ENCODE assay signal across 8 cellular contexts in genomic region chr22:40044102-40044869, GRCh38. TPM values are rescaled to one million over a fixed set of nuclear protein-coding genes. Genes with fewer than 3 reads are reported as not detected.
DNase-seq lines count a peak whose midpoint lies in the region; ATAC-seq and TF ChIP-seq lines count a peak whose summit lies in the region.

No MANE protein-coding gene starts in this region.

- peak overlapping the region; percentile 92 for H3K4me3 Mint-ChIP-seq in activated CD4-positive, alpha-beta T cell treated with anti-CD3 and anti-CD28 coated beads, Interleukin-2, amount 10 ng/mL, durations not matched to agents 24 days and 14 days

- H3K9ac ChIP-seq in BLaER1 treated with 17β-estradiol and CSF1 and Interleukin-3, amounts not matched to agents 10 nM and 100 nM, result peak overlapping the region; percentile 85 to 93 (median 92)
- peak overlapping the region; percentile 52 to 80 for H3K9ac ChIP-seq in colonic mucosa (ENCODE audit: low read depth in 2 of 2, low read length in 2 of 2)

- DNase-seq in NCI-H526 (lab: John Stamatoyannopoulos, UW), result peak; percentile 97
- peak; percentile 100 for DNase-seq in activated CD4-positive, alpha-beta T cell treated with anti-CD3 and anti-CD28 coated beads, Interleukin-2, amount 10 ng/mL, durations not matched to agents 24 days and 14 days
- DNase-seq in colonic mucosa, result peak; percentile 98
- DNase-seq in kidney tubule cell (ENCODE audit: low spot score), result peak; percentile 99
- DNase-seq in stimulated activated CD4-positive, alpha-beta T cell treated with anti-CD3 and anti-CD28 coated beads, Interleukin-1b, Interleukin-23, amount 100 ng/mL, for 1 hour (ENCODE audit: low read depth in 2 of 2), result peak; percentile 94 to 95

- no peaks in the 10 kb centered on the region for H3K9me3 Mint-ChIP-seq in activated CD4-positive, alpha-beta T cell treated with anti-CD3 and anti-CD28 coated beads, Interleukin-2, amount 10 ng/mL, durations not matched to agents 24 days and 14 days

- H3K4me2 ChIP-seq in BLaER1 treated with 17β-estradiol and CSF1 and Interleukin-3, amounts not matched to agents 10 nM and 100 nM, result peak overlapping the region; percentile 79 to 97 (median 94)

- H3K4me1 Mint-ChIP-seq in activated CD4-positive, alpha-beta T cell treated with anti-CD3 and anti-CD28 coated beads, Interleukin-2, amount 10 ng/mL, durations not matched to agents 24 days and 14 days, result peaks cover 14% of the 10 kb centered on the region

- peaks cover 9% of the 10 kb centered on the region for H3K27me3 Mint-ChIP-seq in activated CD4-positive, alpha-beta T cell treated with anti-CD3 and anti-CD28 coated beads, Interleukin-2, amount 10 ng/mL, durations not matched to agents 24 days and 14 days

- peaks cover 51 to 78% (median 70%) of the 10 kb centered on the region in 10 experiments for H3K4me1 ChIP-seq in BLaER1 treated with 17β-estradiol and CSF1 and Interleukin-3, amounts not matched to agents 10 nM and 100 nM
- H3K4me1 ChIP-seq in colonic mucosa, result peaks cover 6% of the 10 kb centered on the region

- H3K36me3 ChIP-seq in BLaER1 treated with 17β-estradiol and CSF1 and Interleukin-3, amounts not matched to agents 10 nM and 100 nM, result no peaks in the 10 kb centered on the region
- H3K36me3 ChIP-seq in colonic mucosa, result no peaks in the 10 kb centered on the region

- H3K27me3 ChIP-seq in BLaER1 treated with 17β-estradiol and CSF1 and Interleukin-3, amounts not matched to agents 10 nM and 100 nM, result no peaks in the 10 kb centered on the region
- no peaks in the 10 kb centered on the region for H3K27me3 ChIP-seq in colonic mucosa

- H3K36me3 Mint-ChIP-seq in activated CD4-positive, alpha-beta T cell treated with anti-CD3 and anti-CD28 coated beads, Interleukin-2, amount 10 ng/mL, durations not matched to agents 24 days and 14 days (ENCODE audit: low read depth), result peaks cover 3% of the 10 kb centered on the region

- H3K27ac Mint-ChIP-seq in activated CD4-positive, alpha-beta T cell treated with anti-CD3 and anti-CD28 coated beads, Interleukin-2, amount 10 ng/mL, durations not matched to agents 24 days and 14 days, result peak overlapping the region; percentile 99

- peaks cover 0 to 37% (median 11%) of the 10 kb centered on the region in 11 experiments; a peak in 11 of 22 replicates for H4K20me1 ChIP-seq in BLaER1 treated with 17β-estradiol and CSF1 and Interleukin-3, amounts not matched to agents 10 nM and 100 nM

- H3K4me3 ChIP-seq in BLaER1 treated with 17β-estradiol and CSF1 and Interleukin-3, amounts not matched to agents 10 nM and 100 nM, result peak overlapping the region; percentile 78 to 95 (median 90)
- peak overlapping the region; percentile 68 for H3K4me3 ChIP-seq in colonic mucosa

- peak overlapping the region; percentile 86 to 97 (median 94) for H3K27ac ChIP-seq in BLaER1 treated with 17β-estradiol and CSF1 and Interleukin-3, amounts not matched to agents 10 nM and 100 nM
- peak overlapping the region; percentile 93 for H3K27ac ChIP-seq in colonic mucosa

- intact Hi-C loops in activated CD4-positive, alpha-beta T cell treated with anti-CD3 and anti-CD28 coated beads, Interleukin-2, amount 10 ng/mL, durations not matched to agents 24 days and 14 days (cut with micrococcal nuclease), result loop anchor here (1.0 kb wide), 5 partner anchors 11 to 512 kb away; partner anchors contain the start of genes RPS19BP1 and TNRC6B
- intact Hi-C loops in colonic mucosa (cut with DNase I), result loop anchor here (10.0 kb wide), 1 partner anchor 301 kb away; the partner anchor contains the start of gene ADSL

- no peak for TF ChIP-seq CTCF in colonic mucosa (IDR thresholded peaks at IDR 0.05)

- ATAC-seq in GM19328 (IDR thresholded peaks at IDR 0.05; ENCODE audit: unreplicated experiment), result peak; percentile 83
- ATAC-seq in HG03469 (IDR thresholded peaks at IDR 0.05; ENCODE audit: unreplicated experiment), result peak; percentile 55

- no peaks in the 10 kb centered on the region for H3K9me3 ChIP-seq in BLaER1 treated with 17β-estradiol and CSF1 and Interleukin-3, amounts not matched to agents 10 nM and 100 nM (replicated peaks in 1 of 11)
- no peaks in the 10 kb centered on the region for H3K9me3 ChIP-seq in colonic mucosa

RNA-seq across cellular contexts. Expression of gene FAM83F, which starts 49.5 kb away (rescaled TPM):
- total RNA-seq in activated CD4-positive, alpha-beta T cell treated with anti-CD3 and anti-CD28 coated beads, Interleukin-2, amount 10 ng/mL, durations not matched to agents 24 days and 14 days, result 0.17 and 0.23 TPM in 2 replicates
- total RNA-seq in colonic mucosa, result 10 to 100 TPM; 38.3 to 40.6 TPM

Comparison
In these comparisons a context has a peak if more than half of its experiments do, and no peak if none do; other contexts are left out.
1. Peak in every context shown above with its lines: DNase-seq, ATAC-seq, H3K4me3 ChIP-seq and H3K27ac ChIP-seq.
2. RNA of gene FAM83F, which starts 49.5 kb away (total RNA-seq): 38.3 to 40.6 TPM in colonic mucosa; 0.17 to 0.23 TPM in activated CD4-positive, alpha-beta T cell treated with anti-CD3 and anti-CD28 coated beads, Interleukin-2, amount 10 ng/mL, durations not matched to agents 24 days and 14 days; every median in the first group is over 10 times any median in the second.